ENCODE assay signal across 4 cellular contexts in the genomic region with DNA sequence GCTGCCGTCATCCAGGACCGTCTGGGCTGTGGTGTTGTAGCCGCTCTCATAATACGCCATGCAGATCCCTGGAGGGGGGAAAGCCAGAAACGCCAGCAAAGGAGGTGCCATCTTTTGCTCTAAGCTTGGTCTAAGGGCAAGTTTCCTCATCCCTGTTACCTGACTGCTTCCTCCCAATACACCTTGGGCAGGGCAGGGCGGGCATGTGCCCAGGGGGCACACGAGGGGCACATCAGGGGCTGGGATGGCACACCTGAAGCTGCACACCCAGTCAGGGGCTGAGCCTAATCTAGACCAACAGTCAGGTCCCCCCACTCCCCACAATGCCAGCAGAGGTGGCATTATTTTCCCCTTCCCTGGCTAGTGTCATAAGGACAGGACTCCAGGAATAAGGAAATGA. TPM values are rescaled to one million over a fixed set of nuclear protein-coding genes. Genes with fewer than 3 reads are reported as not detected.
"Had no signal": no experiment of that assay in that cellular context is flagged by ENCODE, and none has a peak within 500 bp of the region (broad histone marks: within the 10 kb centered on the region; RNA-seq: fewer than 3 reads in every experiment).

No MANE protein-coding gene starts in this region.

RNA-seq across cellular contexts. Expression of a gene that starts 3.4 kb away (rescaled TPM):
- total RNA-seq: LHCN-M2, M059J, MCF 10A, NCI-H460 had no signal
